1 cellular context compared by ENCODE assay signal in the genomic region with DNA sequence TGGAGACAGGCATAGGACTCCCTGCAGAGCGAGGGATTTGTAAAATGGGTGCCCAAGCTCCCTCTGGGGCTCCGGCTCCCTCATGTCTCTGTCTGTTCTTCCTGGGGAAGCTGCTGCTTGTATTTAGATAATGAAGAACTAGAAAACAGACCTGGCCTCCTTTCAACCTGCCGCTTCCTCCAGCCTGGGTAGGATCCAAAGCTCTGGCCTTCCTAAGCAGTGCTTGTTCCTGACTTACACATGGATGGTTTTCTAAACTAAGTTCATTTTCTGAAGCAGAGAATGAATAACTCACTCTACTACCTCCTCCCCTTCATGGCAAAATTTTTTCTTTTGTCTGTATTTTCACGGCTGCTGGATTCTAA.
TF ChIP-seq lines count a peak whose summit lies in the region.

No MANE protein-coding gene starts in this region.

TF ChIP-seq in HepG2, 621 proteins besides CTCF, POLR2A, EP300 and RAD21:
- TF ChIP-seq BHLHE40 (IDR thresholded peaks at IDR 0.05; ENCODE audit: low read length) (no peak), ZNF263 (CRISPR knock-in tag; IDR thresholded peaks at IDR 0.05) (no peak), GFI1 (CRISPR knock-in tag; IDR thresholded peaks at IDR 0.05; ENCODE audit: borderline replicate concordance) (no peak), SCMH1 (CRISPR knock-in tag; IDR thresholded peaks at IDR 0.05; ENCODE audit: borderline replicate concordance) (no peak), ZBED4 (CRISPR knock-in tag; IDR thresholded peaks at IDR 0.05; ENCODE audit: borderline replicate concordance) (no peak), ZBTB7A (CRISPR knock-in tag; IDR thresholded peaks at IDR 0.05) (no peak)
- TF ChIP-seq, protein P1, sequence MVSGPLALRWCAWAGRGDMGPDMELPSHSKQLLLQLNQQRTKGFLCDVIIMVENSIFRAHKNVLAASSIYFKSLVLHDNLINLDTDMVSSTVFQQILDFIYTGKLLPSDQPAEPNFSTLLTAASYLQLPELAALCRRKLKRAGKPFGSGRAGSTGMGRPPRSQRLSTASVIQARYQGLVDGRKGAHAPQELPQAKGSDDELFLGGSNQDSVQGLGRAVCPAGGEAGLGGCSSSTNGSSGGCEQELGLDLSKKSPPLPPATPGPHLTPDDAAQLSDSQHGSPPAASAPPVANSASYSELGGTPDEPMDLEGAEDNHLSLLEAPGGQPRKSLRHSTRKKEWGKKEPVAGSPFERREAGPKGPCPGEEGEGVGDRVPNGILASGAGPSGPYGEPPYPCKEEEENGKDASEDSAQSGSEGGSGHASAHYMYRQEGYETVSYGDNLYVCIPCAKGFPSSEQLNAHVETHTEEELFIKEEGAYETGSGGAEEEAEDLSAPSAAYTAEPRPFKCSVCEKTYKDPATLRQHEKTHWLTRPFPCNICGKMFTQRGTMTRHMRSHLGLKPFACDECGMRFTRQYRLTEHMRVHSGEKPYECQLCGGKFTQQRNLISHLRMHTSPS (CRISPR knock-in tag; IDR thresholded peaks at IDR 0.05; ENCODE audit: low read depth): no peak
- TF ChIP-seq, protein P2, sequence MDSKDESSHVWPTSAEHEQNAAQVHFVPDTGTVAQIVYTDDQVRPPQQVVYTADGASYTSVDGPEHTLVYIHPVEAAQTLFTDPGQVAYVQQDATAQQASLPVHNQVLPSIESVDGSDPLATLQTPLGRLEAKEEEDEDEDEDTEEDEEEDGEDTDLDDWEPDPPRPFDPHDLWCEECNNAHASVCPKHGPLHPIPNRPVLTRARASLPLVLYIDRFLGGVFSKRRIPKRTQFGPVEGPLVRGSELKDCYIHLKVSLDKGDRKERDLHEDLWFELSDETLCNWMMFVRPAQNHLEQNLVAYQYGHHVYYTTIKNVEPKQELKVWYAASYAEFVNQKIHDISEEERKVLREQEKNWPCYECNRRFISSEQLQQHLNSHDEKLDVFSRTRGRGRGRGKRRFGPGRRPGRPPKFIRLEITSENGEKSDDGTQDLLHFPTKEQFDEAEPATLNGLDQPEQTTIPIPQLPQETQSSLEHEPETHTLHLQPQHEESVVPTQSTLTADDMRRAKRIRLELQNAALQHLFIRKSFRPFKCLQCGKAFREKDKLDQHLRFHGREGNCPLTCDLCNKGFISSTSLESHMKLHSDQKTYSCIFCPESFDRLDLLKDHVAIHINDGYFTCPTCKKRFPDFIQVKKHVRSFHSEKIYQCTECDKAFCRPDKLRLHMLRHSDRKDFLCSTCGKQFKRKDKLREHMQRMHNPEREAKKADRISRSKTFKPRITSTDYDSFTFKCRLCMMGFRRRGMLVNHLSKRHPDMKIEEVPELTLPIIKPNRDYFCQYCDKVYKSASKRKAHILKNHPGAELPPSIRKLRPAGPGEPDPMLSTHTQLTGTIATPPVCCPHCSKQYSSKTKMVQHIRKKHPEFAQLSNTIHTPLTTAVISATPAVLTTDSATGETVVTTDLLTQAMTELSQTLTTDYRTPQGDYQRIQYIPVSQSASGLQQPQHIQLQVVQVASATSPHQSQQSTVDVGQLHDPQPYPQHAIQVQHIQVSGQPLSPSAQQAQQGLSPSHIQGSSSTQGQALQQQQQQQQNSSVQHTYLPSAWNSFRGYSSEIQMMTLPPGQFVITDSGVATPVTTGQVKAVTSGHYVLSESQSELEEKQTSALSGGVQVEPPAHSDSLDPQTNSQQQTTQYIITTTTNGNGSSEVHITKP (CRISPR knock-in tag; IDR thresholded peaks at IDR 0.05; ENCODE audit: low read depth): no peak
